Comparison of ENCODE assay signal across 8 cellular contexts in genomic region chr17:64965826-64966283, GRCh38. TPM values are rescaled to one million over a fixed set of nuclear protein-coding genes. Genes with fewer than 3 reads are reported as not detected.
DNase-seq lines count a peak whose midpoint lies in the region; ATAC-seq and TF ChIP-seq lines count a peak whose summit lies in the region.
"Not testable (repeated sequence)": the region's sequence is repeated elsewhere in the genome, so short reads cannot be mapped to it uniquely, and the experiment has no call there.

No MANE protein-coding gene starts in this region.

- H3K9me2 ChIP-seq in GM23248 (ENCODE audit: insufficient read depth), result not testable (repeated sequence)

- H3K27ac ChIP-seq in GM23248, result peak overlapping the region; percentile 17
- peak overlapping the region; percentile 82 for H3K27ac ChIP-seq in neutrophil

- peaks cover 61% of the 10 kb centered on the region for H3K4me1 Mint-ChIP-seq in stimulated activated naive CD8-positive, alpha-beta T cell treated with anti-CD3 and anti-CD28 coated beads, Interleukin-15, amount 100 ng/mL, for 72 hours

- not testable (repeated sequence) for H3K9me3 ChIP-seq in GM23248 (ENCODE audit: low read depth); neutrophil

- peak overlapping the region; percentile 73 for H3K4me2 ChIP-seq in GM23248 (ENCODE audit: unreplicated experiment)

- H3K79me2 ChIP-seq in GM23248 (ENCODE audit: insufficient read depth), result not testable (repeated sequence)

- peak; percentile 59 for TF ChIP-seq CTCF in neutrophil (IDR thresholded peaks at IDR 0.05)

- not testable (repeated sequence) for H3K27me3 ChIP-seq in GM23248 (replicated peaks; ENCODE audit: insufficient read depth); neutrophil

- not testable (repeated sequence) for H3K27me3 Mint-ChIP-seq in stimulated activated naive CD8-positive, alpha-beta T cell treated with anti-CD3 and anti-CD28 coated beads, Interleukin-15, amount 100 ng/mL, for 72 hours

- in situ Hi-C loops in G401 (cut with HindIII; ENCODE audit: low sequenced_read_pairs), result not testable (repeated sequence)
- in situ Hi-C loops in GM23248 (cut with MboI), result loop anchor here (25.0 kb wide), 1 partner anchor 104 kb away; no protein-coding TSS in a partner anchor
- in situ Hi-C loops in KBM-7 (cut with MboI; ENCODE audit: low pct_unique_long_range_greater_than_20kb, low sequenced_read_pairs), result loop anchor here (25.0 kb wide), 1 partner anchor 221 kb away; no protein-coding TSS in a partner anchor

- not testable (repeated sequence) for H3K36me3 ChIP-seq in GM23248 (ENCODE audit: low read depth); neutrophil

- H3K9me3 Mint-ChIP-seq in stimulated activated naive CD8-positive, alpha-beta T cell treated with anti-CD3 and anti-CD28 coated beads, Interleukin-15, amount 100 ng/mL, for 72 hours, result not testable (repeated sequence)

- peak; percentile 97 for ATAC-seq in stimulated activated naive CD8-positive, alpha-beta T cell treated with anti-CD3 and anti-CD28 coated beads, Interleukin-15, amount 100 ng/mL, for 72 hours

- DNase-seq in G401 (ENCODE audit: low spot score) (peak; percentile 38), GM23248 (peak; percentile 69), KBM-7 (peak; percentile 93), SHP77 (lab: John Stamatoyannopoulos, UW) (peak; percentile 57 to 63), foreskin melanocyte (peak; percentile 50)
- peak; percentile 86 for DNase-seq in activated effector memory CD4-positive, alpha-beta T cell treated with Interleukin-2 at 50 U/mL for 16 hours
- DNase-seq in stimulated activated naive CD8-positive, alpha-beta T cell treated with anti-CD3 and anti-CD28 coated beads, Interleukin-15, amount 100 ng/mL, for 72 hours, result peak; percentile 85 to 90

- H3K4me3 Mint-ChIP-seq in stimulated activated naive CD8-positive, alpha-beta T cell treated with anti-CD3 and anti-CD28 coated beads, Interleukin-15, amount 100 ng/mL, for 72 hours, result peak overlapping the region; percentile 53 to 66

- peak overlapping the region; percentile 40 to 78 for H3K27ac Mint-ChIP-seq in stimulated activated naive CD8-positive, alpha-beta T cell treated with anti-CD3 and anti-CD28 coated beads, Interleukin-15, amount 100 ng/mL, for 72 hours

- H3F3A ChIP-seq in GM23248 (ENCODE audit: insufficient read depth), result not testable (repeated sequence)

- not testable (repeated sequence) for H4K20me1 ChIP-seq in GM23248 (ENCODE audit: insufficient read depth)

- H3K4me3 ChIP-seq in GM23248 (peak overlapping the region; percentile 61), neutrophil (ENCODE audit: low read depth in 1 of 2, low read length in 1 of 2) (peak overlapping the region; percentile 32 to 53)

- peak overlapping the region; percentile 38 for H3K9ac ChIP-seq in GM23248

- 1 to 2% methylated on average over 24 to 30 of the region's 40 CpGs for WGBS in GM23248 (ENCODE audit: low coverage in 1 of 2, low lambda C conversion rate in 2 of 2, missing lambda C conversion rate in 2 of 2), 2 experiments

- H2AFZ ChIP-seq in GM23248, result peak overlapping the region; percentile 73

- H3K4me1 ChIP-seq in GM23248 (ENCODE audit: insufficient read depth), result not testable (repeated sequence)
- H3K4me1 ChIP-seq in neutrophil (ENCODE audit: control insufficient read depth in 1 of 2, insufficient read depth in 1 of 2, low read depth in 1 of 2, low read length in 1 of 2), result peaks cover 19 to 20% of the 10 kb centered on the region in 2 experiments

RNA-seq across cellular contexts. Expression of gene LRRC37A3, which starts 46.6 kb away (rescaled TPM):
- total RNA-seq in G401 (2014; rRNA removed; shearing (Covaris generic)), result 4.6 and 4.7 TPM in 2 replicates
- total RNA-seq in GM23248 (2014; rRNA removed; shearing (Covaris generic)), result 3.1 and 5.6 TPM in 2 replicates
- polyA plus RNA-seq in GM23248 (2016; fragmentation: Nextera tagmentation; extraction: Ambion mirVana), result 3.0 and 5.7 TPM in 2 replicates

Comparison
In these comparisons a context has a peak if more than half of its experiments do, and no peak if none do; other contexts are left out.
1. Peak in every context shown above with its lines: DNase-seq, ATAC-seq, H3K4me3 ChIP-seq and H3K27ac ChIP-seq.
2. DNase-seq: peak in every context shown above with its lines; median percentile 93 in KBM-7; 88 in stimulated activated naive CD8-positive, alpha-beta T cell treated with anti-CD3 and anti-CD28 coated beads, Interleukin-15, amount 100 ng/mL, for 72 hours; 86 in activated effector memory CD4-positive, alpha-beta T cell treated with Interleukin-2 at 50 U/mL for 16 hours; 69 in GM23248; 60 in SHP77; 50 in foreskin melanocyte; 38 in G401.